2 cellular contexts compared by ENCODE assay signal in genomic region chr17:42282478-42283080, GRCh38.
TF ChIP-seq lines count a peak whose summit lies in the region.

No MANE protein-coding gene starts in this region.

TF ChIP-seq in GM23338, 12 proteins besides CTCF, POLR2A, EP300 and RAD21:
- TF ChIP-seq EZH2phosphoT487 (IDR thresholded peaks at IDR 0.05; ENCODE audit: unreplicated experiment): no peak
- TF ChIP-seq ZNF331 (CRISPR knock-in tag; IDR thresholded peaks at IDR 0.05; ENCODE audit: low read depth): no peak
- TF ChIP-seq JUNB (IDR thresholded peaks at IDR 0.05; ENCODE audit: unreplicated experiment): no peak
- no peak for TF ChIP-seq EZH2 (IDR thresholded peaks at IDR 0.05; ENCODE audit: low read depth, unreplicated experiment)
- no peak for TF ChIP-seq CREB1 (CRISPR knock-in tag; IDR thresholded peaks at IDR 0.05; ENCODE audit: low read depth)
- TF ChIP-seq ZNF462 (CRISPR knock-in tag; IDR thresholded peaks at IDR 0.05): no peak
- no peak for TF ChIP-seq STAT1 (IDR thresholded peaks at IDR 0.05; ENCODE audit: unreplicated experiment)
- no peak for TF ChIP-seq POLR2AphosphoS5 (IDR thresholded peaks at IDR 0.05; ENCODE audit: low read depth)
- no peak for TF ChIP-seq ZNF114 (CRISPR knock-in tag; IDR thresholded peaks at IDR 0.05)
- TF ChIP-seq NANOG (IDR thresholded peaks at IDR 0.05; ENCODE audit: borderline replicate concordance): no peak
- no peak for TF ChIP-seq ETS1 (IDR thresholded peaks at IDR 0.05)
- no peak for TF ChIP-seq REST (IDR thresholded peaks at IDR 0.05; ENCODE audit: unreplicated experiment)

TF ChIP-seq in K562, 482 proteins besides CTCF, POLR2A, EP300 and RAD21:
- no peak for TF ChIP-seq ZNF311 (CRISPR knock-in tag; IDR thresholded peaks at IDR 0.05)
- no peak for TF ChIP-seq BRD9 (IDR thresholded peaks at IDR 0.05; ENCODE audit: low read depth, partially characterized antibody)
- no peak for TF ChIP-seq ZNF584 (CRISPR knock-in tag; IDR thresholded peaks at IDR 0.05; ENCODE audit: low read depth)
- no peak for TF ChIP-seq KLF10 (CRISPR knock-in tag; IDR thresholded peaks at IDR 0.05)
- TF ChIP-seq PYGO2 (tag; IDR thresholded peaks at IDR 0.05): no peak
- no peak for TF ChIP-seq RBM14 (IDR thresholded peaks at IDR 0.05; ENCODE audit: borderline replicate concordance, insufficient read depth, low read depth, low read length)
- TF ChIP-seq CBFA2T3 (IDR thresholded peaks at IDR 0.05): no peak
- no peak for TF ChIP-seq EP400 (IDR thresholded peaks at IDR 0.05)
- no peak for TF ChIP-seq PKNOX1 (IDR thresholded peaks at IDR 0.05)
- TF ChIP-seq BRD4 (IDR thresholded peaks at IDR 0.05): no peak
- no peak for TF ChIP-seq SNRNP70 (optimal IDR thresholded peaks at IDR 0.05; ENCODE audit: low read depth, low read length)
- no peak for TF ChIP-seq CEBPG (CRISPR knock-in tag; IDR thresholded peaks at IDR 0.05)
- TF ChIP-seq CEBPG (tag; conservative IDR thresholded peaks at IDR 0.05 in 1 of 2, IDR thresholded peaks at IDR 0.05 in 1 of 2): no peak
- TF ChIP-seq ETV6 (IDR thresholded peaks at IDR 0.05; ENCODE audit: borderline replicate concordance in 1 of 2, low read depth in 2 of 2, low read length in 1 of 2): no peak
- no peak for TF ChIP-seq ETV6 (CRISPR knock-in tag; IDR thresholded peaks at IDR 0.05; ENCODE audit: borderline replicate concordance)
- TF ChIP-seq PTRF (tag; IDR thresholded peaks at IDR 0.05): no peak
- no peak for TF ChIP-seq XRCC3 (IDR thresholded peaks at IDR 0.05)
- no peak for TF ChIP-seq HINFP (tag; conservative IDR thresholded peaks at IDR 0.05; ENCODE audit: low read depth)
